1 cellular context compared by ENCODE assay signal in genomic region chr11:86486261-86487030, GRCh38.
TF ChIP-seq lines count a peak whose summit lies in the region.

No MANE protein-coding gene starts in this region.

TF ChIP-seq in GM12878, 131 proteins besides CTCF, POLR2A, EP300 and RAD21 (continued from another document):
- TF ChIP-seq PBX3 (IDR thresholded peaks at IDR 0.05; ENCODE audit: insufficient replicate concordance, low read depth, low read length) = peak; percentile 80
- no peak for TF ChIP-seq POLR2AphosphoS2 (IDR thresholded peaks at IDR 0.05; ENCODE audit: low read depth, low read length)
- TF ChIP-seq EGR1 (IDR thresholded peaks at IDR 0.05; ENCODE audit: borderline replicate concordance in 1 of 2, low read depth in 2 of 2, low read length in 2 of 2) = no peak
- no peak for TF ChIP-seq RUNX3 (IDR thresholded peaks at IDR 0.05; ENCODE audit: low read length)
- peak; percentile 95 for TF ChIP-seq DPF2 (IDR thresholded peaks at IDR 0.05)
- TF ChIP-seq SIN3A (IDR thresholded peaks at IDR 0.05; ENCODE audit: low read depth, low read length) = no peak
- peak; percentile 67; the same call in 1 of the 2 replicates for TF ChIP-seq BMI1 (IDR thresholded peaks at IDR 0.05; ENCODE audit: borderline replicate concordance)
- no peak for TF ChIP-seq KDM1A (IDR thresholded peaks at IDR 0.05; ENCODE audit: borderline replicate concordance)
- TF ChIP-seq HDGF (IDR thresholded peaks at IDR 0.05) = 0 out of 2 replicates have a peak, but pooled peaks have one; percentile 42
- no peak for TF ChIP-seq SIX5 (IDR thresholded peaks at IDR 0.05; ENCODE audit: low read depth, low read length, severe bottlenecking)
- TF ChIP-seq IKZF2 (IDR thresholded peaks at IDR 0.05) = peak; percentile 90 to 92
- no peak for TF ChIP-seq BCL3 (IDR thresholded peaks at IDR 0.05; ENCODE audit: borderline replicate concordance, insufficient read depth, low read depth, low read length, poor library complexity, severe bottlenecking)
- no peak for TF ChIP-seq POLR2AphosphoS5 (IDR thresholded peaks at IDR 0.05; ENCODE audit: low read length)
- no peak for TF ChIP-seq SP1 (IDR thresholded peaks at IDR 0.05; ENCODE audit: low read depth, low read length)
- TF ChIP-seq NFXL1 (IDR thresholded peaks at IDR 0.05; ENCODE audit: borderline replicate concordance) = no peak
- TF ChIP-seq STAT1 (conservative IDR thresholded peaks at IDR 0.05) = no peak
- no peak for TF ChIP-seq ZBED1 (IDR thresholded peaks at IDR 0.05; ENCODE audit: borderline replicate concordance)
- no peak for TF ChIP-seq ZNF24 (IDR thresholded peaks at IDR 0.05)
- no peak for TF ChIP-seq YY1 (IDR thresholded peaks at IDR 0.05; ENCODE audit: low read depth, low read length)
- peak; percentile 70; the same call in 1 of the 2 replicates for TF ChIP-seq NBN (IDR thresholded peaks at IDR 0.05)
- TF ChIP-seq MLLT1 (IDR thresholded peaks at IDR 0.05) = peak; percentile 69; the same call in 1 of the 2 replicates
- peak; percentile 86 for TF ChIP-seq NR2F1 (conservative IDR thresholded peaks at IDR 0.05)
- peak; percentile 34 for TF ChIP-seq SMAD1 (IDR thresholded peaks at IDR 0.05; ENCODE audit: low read depth, partially characterized antibody)
